In the genomic region with DNA sequence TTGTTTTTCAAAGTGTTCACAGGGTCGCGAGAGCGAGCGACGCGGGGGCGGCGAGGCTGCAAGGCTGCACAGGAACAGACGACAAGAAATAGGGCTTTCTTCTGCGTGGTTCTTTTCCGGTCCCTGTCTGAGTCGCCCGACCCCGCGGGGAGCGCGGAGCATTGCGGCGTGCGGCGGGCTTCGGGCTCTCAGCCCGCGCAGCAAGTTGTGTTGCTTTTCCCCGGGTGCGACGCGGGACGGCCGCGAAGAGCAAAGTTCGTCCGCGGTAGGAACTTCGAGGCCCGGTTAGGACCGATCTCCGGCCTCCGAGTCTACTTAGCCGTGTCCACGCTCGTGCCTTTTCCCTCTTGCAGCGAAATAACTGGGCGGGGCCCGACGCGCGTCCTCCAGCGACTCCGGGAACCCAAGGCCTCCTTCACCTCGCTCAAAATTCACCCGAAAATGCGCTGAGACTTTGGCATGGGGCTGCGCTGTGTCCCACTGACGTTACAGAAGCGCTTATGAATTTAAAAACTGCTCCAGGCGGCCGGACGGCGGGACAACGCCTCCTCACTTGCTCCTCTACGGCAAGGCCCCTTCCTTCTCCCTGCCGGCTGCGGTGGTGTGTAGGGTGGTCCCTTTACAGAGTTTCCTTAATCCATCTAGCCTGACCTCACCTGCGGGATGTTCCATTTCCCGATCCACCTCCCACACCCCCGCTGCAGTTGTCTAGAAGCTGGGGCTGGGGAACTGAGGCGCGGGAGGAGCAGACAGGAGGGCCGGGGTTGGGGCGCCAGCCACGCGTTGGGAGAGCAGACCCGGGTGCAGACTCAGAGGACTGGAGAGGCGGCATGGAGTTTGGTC, we compare ENCODE assay signal across 8 cellular contexts. TPM values are rescaled to one million over a fixed set of nuclear protein-coding genes. Genes with fewer than 3 reads are reported as not detected.
DNase-seq lines count a peak whose midpoint lies in the region; ATAC-seq and TF ChIP-seq lines count a peak whose summit lies in the region.

No MANE protein-coding gene starts in this region.

- no peak for TF ChIP-seq POLR2A in spleen (IDR thresholded peaks at IDR 0.05)

- peak; percentile 31 for DNase-seq in activated T-helper 1 cell treated with anti-CD3 and anti-CD28 coated beads, Interleukin-12 subunit alpha, Interleukin-12 subunit beta, Interleukin-2, Interleukin-4 antibody, amounts not matched to agents 30 ng/mL and 10 ng/mL and 1 ng/mL, durations not matched to agents 14 hours and 24 hours and 36 hours (ENCODE audit: low spot score)
- DNase-seq in right cardiac atrium: peak; percentile 23 to 70 (median 67)
- peak; percentile 86 for DNase-seq in spleen
- DNase-seq in NCI-H2081 (lab: John Stamatoyannopoulos, UW): no peak
- DNase-seq in NCI-H1105 treated with DMSO at 0.1 percent for 48 hours (lab: John Stamatoyannopoulos, UW): no peak
- DNase-seq in NCI-H1930 (lab: John Stamatoyannopoulos, UW): no peak
- no peak for DNase-seq in DMS114 treated with DMSO at 0.1 percent for 48 hours (lab: John Stamatoyannopoulos, UW; ENCODE audit: unreplicated experiment)

- ATAC-seq in right cardiac atrium: no peak

- intact Hi-C loops in activated T-helper 1 cell treated with anti-CD3 and anti-CD28 coated beads, Interleukin-12 subunit alpha, Interleukin-12 subunit beta, Interleukin-2, Interleukin-4 antibody, amounts not matched to agents 30 ng/mL and 10 ng/mL and 1 ng/mL, durations not matched to agents 14 hours and 24 hours and 36 hours (cut with micrococcal nuclease): loop anchor here (5.0 to 10.0 kb wide), 3 partner anchors 356 to 513 kb away; partner anchors contain the start of gene BUB1
- intact Hi-C loops in right cardiac atrium (cut with DNase I): loop anchor here in 1 of 4 donors (10.0 kb wide), 2 partner anchors 314 to 586 kb away; no protein-coding TSS in a partner anchor
- intact Hi-C loops in spleen (cut with DNase I; ENCODE audit: low total_unique reads): loop anchor here (10.0 kb wide), 1 partner anchor 576 kb away; no protein-coding TSS in a partner anchor

- H3K9me3 ChIP-seq in HUES64 (ENCODE audit: insufficient read depth, low read depth, low read length) (no peaks in the 10 kb centered on the region), right cardiac atrium (ENCODE audit: control insufficient read depth, low read length) (no peaks in the 10 kb centered on the region), spleen (no peaks in the 10 kb centered on the region)

- WGBS in HUES64: under 1% methylated on average over 70 of the region's 75 CpGs
- 22% methylated on average over 75 of the region's 75 CpGs for WGBS in right cardiac atrium
- WGBS in spleen, 5 donors: 5 to 18% (median 7%) methylated on average over 47 to 75 of the region's 75 CpGs

- peak overlapping the region; percentile 95 for H3K4me3 Mint-ChIP-seq in activated T-helper 1 cell treated with anti-CD3 and anti-CD28 coated beads, Interleukin-12 subunit alpha, Interleukin-12 subunit beta, Interleukin-2, Interleukin-4 antibody, amounts not matched to agents 30 ng/mL and 10 ng/mL and 1 ng/mL, durations not matched to agents 14 hours and 24 hours and 36 hours

- peak overlapping the region; percentile 51; the same call in 1 of the 2 replicates for H3K9ac ChIP-seq in HUES64 (ENCODE audit: low read depth, low read length)

- H3K36me3 ChIP-seq in HUES64 (ENCODE audit: insufficient read depth, low read length) (peaks cover 5% of the 10 kb centered on the region), spleen (peaks cover 0 to 7% (median 5%) of the 10 kb centered on the region in 6 donors)

- H3K27me3 Mint-ChIP-seq in activated T-helper 1 cell treated with anti-CD3 and anti-CD28 coated beads, Interleukin-12 subunit alpha, Interleukin-12 subunit beta, Interleukin-2, Interleukin-4 antibody, amounts not matched to agents 30 ng/mL and 10 ng/mL and 1 ng/mL, durations not matched to agents 14 hours and 24 hours and 36 hours (ENCODE audit: insufficient read depth): peaks cover 6% of the 10 kb centered on the region

- H3K27ac Mint-ChIP-seq in activated T-helper 1 cell treated with anti-CD3 and anti-CD28 coated beads, Interleukin-12 subunit alpha, Interleukin-12 subunit beta, Interleukin-2, Interleukin-4 antibody, amounts not matched to agents 30 ng/mL and 10 ng/mL and 1 ng/mL, durations not matched to agents 14 hours and 24 hours and 36 hours: peak overlapping the region; percentile 97

- H3K4me1 ChIP-seq in HUES64 (ENCODE audit: insufficient read depth, low read length) (peaks cover 14% of the 10 kb centered on the region), right cardiac atrium (ENCODE audit: control insufficient read depth, insufficient read depth, low read length) (no peaks in the 10 kb centered on the region), spleen (peaks cover 44 to 72% (median 62%) of the 10 kb centered on the region in 6 donors)

- H3K4me3 ChIP-seq in HUES64 (ENCODE audit: low read length): peak overlapping the region; percentile 90
- peak overlapping the region; percentile 32 for H3K4me3 ChIP-seq in right cardiac atrium (ENCODE audit: low read length)
- peak overlapping the region; percentile 1 to 90 (median 81) for H3K4me3 ChIP-seq in spleen

- H3K27me3 ChIP-seq in HUES64 (ENCODE audit: insufficient read depth, low read length) (peaks cover 47% of the 10 kb centered on the region), right cardiac atrium (ENCODE audit: control insufficient read depth, insufficient read depth) (no peaks in the 10 kb centered on the region), spleen (replicated peaks in 1 of 7) (peaks cover 7 to 65% (median 56%) of the 10 kb centered on the region in 7 donors)

- H3K4me1 Mint-ChIP-seq in activated T-helper 1 cell treated with anti-CD3 and anti-CD28 coated beads, Interleukin-12 subunit alpha, Interleukin-12 subunit beta, Interleukin-2, Interleukin-4 antibody, amounts not matched to agents 30 ng/mL and 10 ng/mL and 1 ng/mL, durations not matched to agents 14 hours and 24 hours and 36 hours (ENCODE audit: low read depth): peaks cover 40% of the 10 kb centered on the region

- H3K27ac ChIP-seq in HUES64 (ENCODE audit: low read depth, low read length) (no peak overlapping the region), right cardiac atrium (ENCODE audit: low read length) (no peak overlapping the region), spleen (peak overlapping the region in 2 of 8 donors; percentile 91 to 93)

- TF ChIP-seq CTCF in spleen (IDR thresholded peaks at IDR 0.05 in 8 of 11, conservative IDR thresholded peaks at IDR 0.05 in 3 of 11): no peak

- peaks cover 33% of the 10 kb centered on the region for H3K36me3 Mint-ChIP-seq in activated T-helper 1 cell treated with anti-CD3 and anti-CD28 coated beads, Interleukin-12 subunit alpha, Interleukin-12 subunit beta, Interleukin-2, Interleukin-4 antibody, amounts not matched to agents 30 ng/mL and 10 ng/mL and 1 ng/mL, durations not matched to agents 14 hours and 24 hours and 36 hours (ENCODE audit: low read depth)

- no peaks in the 10 kb centered on the region for H3K9me3 Mint-ChIP-seq in activated T-helper 1 cell treated with anti-CD3 and anti-CD28 coated beads, Interleukin-12 subunit alpha, Interleukin-12 subunit beta, Interleukin-2, Interleukin-4 antibody, amounts not matched to agents 30 ng/mL and 10 ng/mL and 1 ng/mL, durations not matched to agents 14 hours and 24 hours and 36 hours

RNA-seq across cellular contexts. Expression of gene BCL2L11, which starts 1.5 kb away (rescaled TPM):
- 11.1 TPM for polyA plus RNA-seq in HUES64 (2013, experiment 1 of 2)
- polyA plus RNA-seq in HUES64 (2013, experiment 2 of 2): 14.6 TPM
- 335 and 347 TPM in 2 replicates for total RNA-seq in activated T-helper 1 cell treated with anti-CD3 and anti-CD28 coated beads, Interleukin-12 subunit alpha, Interleukin-12 subunit beta, Interleukin-2, Interleukin-4 antibody, amounts not matched to agents 30 ng/mL and 10 ng/mL and 1 ng/mL, durations not matched to agents 14 hours and 24 hours and 36 hours
- total RNA-seq in right cardiac atrium: 10 to 100 TPM in 3 of 4 donors, 1 to 10 TPM in 1; 7.7 to 21.7 (median 18.6) TPM
- 6.2 TPM for polyA plus RNA-seq in right cardiac atrium
- 10 to 100 TPM; 28.7 to 95.2 (median 39.9) TPM for total RNA-seq in spleen
- 1 to 10 TPM; 4.6 to 8.8 (median 6.9) TPM for polyA plus RNA-seq in spleen

Comparison
In these comparisons a context has a peak if more than half of its experiments do, and no peak if none do; other contexts are left out.
1. H3K4me3 ChIP-seq: peak in every context shown above with its lines; median percentile 90 in HUES64; 81 in spleen; 32 in right cardiac atrium.
2. DNase-seq: peak in activated T-helper 1 cell treated with anti-CD3 and anti-CD28 coated beads, Interleukin-12 subunit alpha, Interleukin-12 subunit beta, Interleukin-2, Interleukin-4 antibody, amounts not matched to agents 30 ng/mL and 10 ng/mL and 1 ng/mL, durations not matched to agents 14 hours and 24 hours and 36 hours (single experiment), right cardiac atrium (3 of 3) and spleen (single experiment); none in NCI-H2081 (0 of 2), NCI-H1105 treated with DMSO at 0.1 percent for 48 hours (single experiment), NCI-H1930 (0 of 2) and DMS114 treated with DMSO at 0.1 percent for 48 hours (single experiment).